In the genomic region with DNA sequence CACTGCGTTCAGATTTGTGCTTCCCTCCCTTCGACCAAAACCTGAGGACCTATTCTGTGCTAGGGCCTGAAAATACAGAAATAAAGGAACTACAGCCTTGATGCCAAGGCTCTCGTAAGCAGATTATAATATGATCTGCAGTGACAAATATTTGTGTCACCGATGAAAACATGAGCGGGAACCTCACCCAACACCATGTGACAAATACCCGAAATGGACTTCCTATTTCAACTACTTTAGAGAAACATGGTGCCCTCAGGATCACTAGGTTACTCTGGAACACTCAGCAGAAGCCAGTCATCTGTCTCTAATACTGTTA, we compare ENCODE assay signal across 8 cellular contexts. TPM values are rescaled to one million over a fixed set of nuclear protein-coding genes. Genes with fewer than 3 reads are reported as not detected.
DNase-seq lines count a peak whose midpoint lies in the region; ATAC-seq and TF ChIP-seq lines count a peak whose summit lies in the region.

No MANE protein-coding gene starts in this region.

- peak overlapping the region; percentile 49 to 99 (median 91) for H3K27ac ChIP-seq in skin epidermis

- no peaks in the 10 kb centered on the region for H3K9me3 Mint-ChIP-seq in activated B cell treated with CpG ODN at 0.5 μM for 24 hours

- DNase-seq in Right ventricle myocardium inferior (ENCODE audit: missing footprints) (no peak), cardiac septum (ENCODE audit: low spot score) (no peak), activated B cell treated with CpG ODN at 0.5 μM for 24 hours (no peak), left ventricle myocardium superior (no peak), OCI-M1 (lab: John Stamatoyannopoulos, UW) (no peak)
- DNase-seq in NK-92 treated with Interleukin-12 subunit alpha and Interleukin-12 subunit beta, amount 100 ng/mL, for 24 hours (lab: John Stamatoyannopoulos, UW), result no peak

- H3K27me3 Mint-ChIP-seq in activated B cell treated with CpG ODN at 0.5 μM for 24 hours, result no peaks in the 10 kb centered on the region

- POLR2A ChIA-PET in activated B cell treated with CpG ODN at 0.5 μM for 24 hours (lab: Charles Lee), result interaction anchor here (1.7 kb wide), 2 partner anchors 13 to 191 kb away, joined by 4 to 13 read pairs; partner anchors contain the start of genes PARK7 and PER3

- H3K27ac Mint-ChIP-seq in activated B cell treated with CpG ODN at 0.5 μM for 24 hours, result peak overlapping the region; percentile 77

- TF ChIP-seq CTCF in activated B cell treated with CpG ODN at 0.5 μM for 24 hours (IDR thresholded peaks at IDR 0.05), result no peak

- intact Hi-C loops in Right ventricle myocardium inferior (cut with DNase I) (no loop called here), cardiac septum (cut with DNase I) (no loop called here), activated B cell treated with CpG ODN at 0.5 μM for 24 hours (cut with micrococcal nuclease) (no loop called here), left ventricle myocardium superior (cut with micrococcal nuclease) (no loop called here)

- H3K4me1 Mint-ChIP-seq in activated B cell treated with CpG ODN at 0.5 μM for 24 hours, result peaks cover 32% of the 10 kb centered on the region

- H3K4me3 Mint-ChIP-seq in activated B cell treated with CpG ODN at 0.5 μM for 24 hours, result peak overlapping the region; percentile 87

- peaks cover 25% of the 10 kb centered on the region for H3K36me3 Mint-ChIP-seq in activated B cell treated with CpG ODN at 0.5 μM for 24 hours (ENCODE audit: low read depth)

- CTCF ChIA-PET in activated B cell treated with CpG ODN at 0.5 μM for 24 hours (lab: Charles Lee), result no interaction called here

- peak overlapping the region; percentile 67 to 100 (median 88) for H3K4me3 ChIP-seq in skin epidermis

- peak; percentile 29 for ATAC-seq in Right ventricle myocardium inferior
- peak; percentile 8 for ATAC-seq in activated B cell treated with CpG ODN at 0.5 μM for 24 hours (ENCODE audit: low read depth)
- ATAC-seq in left ventricle myocardium superior, result peak; percentile 38
- no peak for ATAC-seq in GM18870 (IDR thresholded peaks at IDR 0.05; ENCODE audit: unreplicated experiment)

RNA-seq across cellular contexts. Expression of gene VAMP3, which starts 0.5 kb away (rescaled TPM):
- 68.6 TPM for total RNA-seq in Right ventricle myocardium inferior
- 78.1 TPM for total RNA-seq in cardiac septum
- 20.7 and 31.8 TPM in 2 replicates for total RNA-seq in activated B cell treated with CpG ODN at 0.5 μM for 24 hours
- total RNA-seq in left ventricle myocardium superior, result 64.7 TPM

RNA-seq across cellular contexts. Expression of gene PER3, which starts 13.5 kb away (rescaled TPM):
- 15.4 TPM for total RNA-seq in Right ventricle myocardium inferior
- total RNA-seq in cardiac septum, result 24.0 TPM
- 2.7 and 3.3 TPM in 2 replicates for total RNA-seq in activated B cell treated with CpG ODN at 0.5 μM for 24 hours
- total RNA-seq in left ventricle myocardium superior, result 20.4 TPM
